ENCODE assay signal across 26 cellular contexts in genomic region chr4:100258675-100259074, GRCh38.
A peak's percentile ranks its signal among the peaks of the same experiment; 100 is the strongest.
DNase-seq lines count a peak whose midpoint lies in the region; ATAC-seq, FAIRE-seq and TF ChIP-seq lines count a peak whose summit lies in the region.
"Had no signal": no experiment of that assay in that cellular context is flagged by ENCODE, and none has a peak within 500 bp of the region (broad histone marks: within the 10 kb centered on the region; RNA-seq: fewer than 3 reads in every experiment).

No MANE protein-coding gene starts in this region.

- ATAC-seq in GM21786 (IDR thresholded peaks at IDR 0.05; ENCODE audit: unreplicated experiment): no peak
- ATAC-seq: GM12878 had no signal

- no peak for TF ChIP-seq CTCF in Loucy (conservative IDR thresholded peaks at IDR 0.05; ENCODE audit: low read length)

- H4K20me1 ChIP-seq in Loucy (ENCODE audit: insufficient read depth, low read length, poor library complexity, severe bottlenecking): no peaks in the 10 kb centered on the region
- H4K20me1 ChIP-seq: BLaER1 had no signal

- no peaks in the 10 kb centered on the region for H3K9me2 ChIP-seq in Loucy (replicated peaks; ENCODE audit: low read depth, low read length)

- no peak overlapping the region for H3K4me2 ChIP-seq in Loucy (ENCODE audit: low read depth, low read length, poor library complexity, severe bottlenecking)
- H3K4me2 ChIP-seq: BLaER1 had no signal

- peaks cover 26% of the 10 kb centered on the region for H3K4me1 ChIP-seq in Loucy (ENCODE audit: insufficient read depth, low read length, poor library complexity, severe bottlenecking)
- H3K4me1 ChIP-seq: BE2C had no signal

- no peak overlapping the region for H3K4me3 ChIP-seq in Loucy (ENCODE audit: low read length, poor library complexity, severe bottlenecking)
- H3K4me3 ChIP-seq: BLaER1, GM12878 had no signal

- H3K79me2 ChIP-seq in Loucy (ENCODE audit: insufficient read depth, low read length): no peaks in the 10 kb centered on the region

- no peak overlapping the region for H3K9ac ChIP-seq in Loucy (ENCODE audit: low read depth, low read length, poor library complexity, severe bottlenecking)
- H3K9ac ChIP-seq: BLaER1 had no signal

- FAIRE-seq in endometrium (lab: Jason Lieb, UNC): peak; percentile 15
- FAIRE-seq: A204.1, G401.6, GM12878, GM12892, GM18507 had no signal

- H2AFZ ChIP-seq in Loucy (ENCODE audit: low read length): peak overlapping the region; percentile 48; the same call in 1 of the 2 replicates

- peak; percentile 14 for DNase-seq in retina
- no peak for DNase-seq in dermis blood vessel endothelial cell
- DNase-seq in NCI-H1436 treated with DMSO at 0.1 percent for 48 hours (lab: John Stamatoyannopoulos, UW): no peak
- DNase-seq: 8988T; ACHN; BE2C; C1 segment of cervical spinal cord; CD4-positive, alpha-beta memory T cell; CD4-positive, CD25-positive, alpha-beta regulatory T cell; CD8-positive, alpha-beta memory T cell; COR-L47; DMS 273 treated with DMSO at 0.1 percent for 48 hours; DMS153; DMS53; DMS79; DND-41; EL had no signal

- H3F3A ChIP-seq in Loucy (ENCODE audit: low read depth): no peaks in the 10 kb centered on the region

- no peaks in the 10 kb centered on the region for H3K27me3 ChIP-seq in Loucy (ENCODE audit: insufficient read depth, low read length, poor library complexity, severe bottlenecking)
- H3K27me3 ChIP-seq: BE2C, BLaER1 had no signal

- no peaks in the 10 kb centered on the region for H3K9me3 ChIP-seq in Loucy (ENCODE audit: insufficient read depth, low read depth, low read length)
- H3K9me3 ChIP-seq: BE2C, BLaER1 had no signal

- H3K36me3 ChIP-seq in Loucy (ENCODE audit: insufficient read depth, low read length): no peaks in the 10 kb centered on the region
- H3K36me3 ChIP-seq: BE2C, BLaER1 had no signal
